In genomic region chr2:190360965-190361364, GRCh38 we compare ENCODE assay signal across 18 cellular contexts. TPM values are rescaled to one million over a fixed set of nuclear protein-coding genes. Genes with fewer than 3 reads are reported as not detected.
DNase-seq lines count a peak whose midpoint lies in the region; ATAC-seq and TF ChIP-seq lines count a peak whose summit lies in the region.
"Had no signal": no experiment of that assay in that cellular context is flagged by ENCODE, and none has a peak within 500 bp of the region (broad histone marks: within the 10 kb centered on the region; RNA-seq: fewer than 3 reads in every experiment).

No MANE protein-coding gene starts in this region.

- H3K9me3 Mint-ChIP-seq in natural killer cell (no peaks in the 10 kb centered on the region), immature natural killer cell (no peaks in the 10 kb centered on the region)
- H3K9me3 Mint-ChIP-seq in natural killer cell treated with Interleukin-12 subunit alpha and Interleukin-12 subunit beta and Interleukin-15 and Interleukin-18, amount 100 ng/mL, for 72 hours, result no peaks in the 10 kb centered on the region
- no peaks in the 10 kb centered on the region for H3K9me3 Mint-ChIP-seq in activated T-helper 1 cell treated with anti-CD3 and anti-CD28 coated beads, Interleukin-12 subunit alpha, Interleukin-12 subunit beta, Interleukin-2, Interleukin-4 antibody, amounts not matched to agents 30 ng/mL and 10 ng/mL and 1 ng/mL, durations not matched to agents 14 hours and 24 hours and 36 hours
- H3K9me3 Mint-ChIP-seq in stimulated activated memory B cell treated with anti-CD40 and anti-IgM and Interleukin-4, amounts not matched to agents 10 μg/mL and 1 μg/mL and 100 μg/mL, for 72 hours, result no peaks in the 10 kb centered on the region
- H3K9me3 Mint-ChIP-seq: HFFc6 had no signal

- H3K36me3 Mint-ChIP-seq in natural killer cell (no peaks in the 10 kb centered on the region), immature natural killer cell (peaks cover 6 to 11% (median 8%) of the 10 kb centered on the region in 3 donors)
- no peaks in the 10 kb centered on the region for H3K36me3 Mint-ChIP-seq in natural killer cell treated with Interleukin-12 subunit alpha and Interleukin-12 subunit beta and Interleukin-15 and Interleukin-18, amount 100 ng/mL, for 72 hours
- H3K36me3 Mint-ChIP-seq in activated T-helper 1 cell treated with anti-CD3 and anti-CD28 coated beads, Interleukin-12 subunit alpha, Interleukin-12 subunit beta, Interleukin-2, Interleukin-4 antibody, amounts not matched to agents 30 ng/mL and 10 ng/mL and 1 ng/mL, durations not matched to agents 14 hours and 24 hours and 36 hours (ENCODE audit: low read depth), result peaks cover 4% of the 10 kb centered on the region
- H3K36me3 Mint-ChIP-seq in stimulated activated memory B cell treated with anti-CD40 and anti-IgM and Interleukin-4, amounts not matched to agents 10 μg/mL and 1 μg/mL and 100 μg/mL, for 72 hours, result no peaks in the 10 kb centered on the region

- no peak for DNase-seq in natural killer cell
- no peak for DNase-seq in natural killer cell treated with Interleukin-12 subunit alpha and Interleukin-12 subunit beta and Interleukin-15 and Interleukin-18, amount 100 ng/mL, for 72 hours (ENCODE audit: low spot score)
- no peak for DNase-seq in activated T-helper 1 cell treated with anti-CD3 and anti-CD28 coated beads, Interleukin-12 subunit alpha, Interleukin-12 subunit beta, Interleukin-2, Interleukin-4 antibody, amounts not matched to agents 30 ng/mL and 10 ng/mL and 1 ng/mL, durations not matched to agents 14 hours and 24 hours and 36 hours (ENCODE audit: low spot score)
- DNase-seq in immature natural killer cell, result no peak
- no peak for DNase-seq in stimulated activated CD4-positive, alpha-beta T cell treated with anti-CD3 and anti-CD28 coated beads, Interleukin-15, amount 100 ng/mL, for 24 hours
- DNase-seq in DMS153 treated with DMSO at 0.1 percent for 48 hours (lab: John Stamatoyannopoulos, UW; ENCODE audit: unreplicated experiment), result no peak
- DNase-seq: DMS79 treated with DMSO at 0.1 percent for 48 hours, H7, HFFc6, KG1, MV-4-11, NCI-H1417, NCI-H187 treated with DMSO at 0.1 percent for 48 hours, NCI-H226, NCI-H524 treated with DMSO at 0.1 percent for 48 hours, SHP77 treated with DMSO at 0.1 percent for 48 hours had no signal

- no peaks in the 10 kb centered on the region for H3K27me3 Mint-ChIP-seq in natural killer cell (ENCODE audit: low read depth in 2 of 2)
- no peaks in the 10 kb centered on the region for H3K27me3 Mint-ChIP-seq in natural killer cell treated with Interleukin-12 subunit alpha and Interleukin-12 subunit beta and Interleukin-15 and Interleukin-18, amount 100 ng/mL, for 72 hours
- no peaks in the 10 kb centered on the region for H3K27me3 Mint-ChIP-seq in activated T-helper 1 cell treated with anti-CD3 and anti-CD28 coated beads, Interleukin-12 subunit alpha, Interleukin-12 subunit beta, Interleukin-2, Interleukin-4 antibody, amounts not matched to agents 30 ng/mL and 10 ng/mL and 1 ng/mL, durations not matched to agents 14 hours and 24 hours and 36 hours (ENCODE audit: insufficient read depth)
- peaks cover 0 to 4% (median 2%) of the 10 kb centered on the region in 3 donors for H3K27me3 Mint-ChIP-seq in immature natural killer cell (ENCODE audit: low read depth in 3 of 3)
- no peaks in the 10 kb centered on the region for H3K27me3 Mint-ChIP-seq in stimulated activated memory B cell treated with anti-CD40 and anti-IgM and Interleukin-4, amounts not matched to agents 10 μg/mL and 1 μg/mL and 100 μg/mL, for 72 hours

- ATAC-seq in natural killer cell, result no peak
- no peak for ATAC-seq in natural killer cell treated with Interleukin-12 subunit alpha and Interleukin-12 subunit beta and Interleukin-15 and Interleukin-18, amount 100 ng/mL, for 72 hours
- no peak for ATAC-seq in stimulated activated memory B cell treated with anti-CD40 and anti-IgM and Interleukin-4, amounts not matched to agents 10 μg/mL and 1 μg/mL and 100 μg/mL, for 72 hours
- ATAC-seq: HepG2 had no signal

- no peak for TF ChIP-seq CTCF in natural killer cell (IDR thresholded peaks at IDR 0.05)

- intact Hi-C loops in natural killer cell (cut with micrococcal nuclease), result loop anchor here (2.0 kb wide), 1 partner anchor 16 kb away; no protein-coding TSS in a partner anchor
- intact Hi-C loops in activated T-helper 1 cell treated with anti-CD3 and anti-CD28 coated beads, Interleukin-12 subunit alpha, Interleukin-12 subunit beta, Interleukin-2, Interleukin-4 antibody, amounts not matched to agents 30 ng/mL and 10 ng/mL and 1 ng/mL, durations not matched to agents 14 hours and 24 hours and 36 hours (cut with micrococcal nuclease), result loop anchor here (1.0 to 5.0 kb wide), 2 partner anchors 18 to 44 kb away; partner anchors contain the start of genes HIBCH and INPP1

- peaks cover 24 to 28% of the 10 kb centered on the region in 2 donors for H3K4me1 Mint-ChIP-seq in natural killer cell
- peaks cover 9 to 19% of the 10 kb centered on the region in 2 donors for H3K4me1 Mint-ChIP-seq in natural killer cell treated with Interleukin-12 subunit alpha and Interleukin-12 subunit beta and Interleukin-15 and Interleukin-18, amount 100 ng/mL, for 72 hours (ENCODE audit: low read depth in 2 of 2)
- H3K4me1 Mint-ChIP-seq in activated T-helper 1 cell treated with anti-CD3 and anti-CD28 coated beads, Interleukin-12 subunit alpha, Interleukin-12 subunit beta, Interleukin-2, Interleukin-4 antibody, amounts not matched to agents 30 ng/mL and 10 ng/mL and 1 ng/mL, durations not matched to agents 14 hours and 24 hours and 36 hours (ENCODE audit: low read depth), result peaks cover 30% of the 10 kb centered on the region
- peaks cover 25 to 33% of the 10 kb centered on the region in 2 donors for H3K4me1 Mint-ChIP-seq in immature natural killer cell
- peaks cover 7% of the 10 kb centered on the region for H3K4me1 Mint-ChIP-seq in stimulated activated memory B cell treated with anti-CD40 and anti-IgM and Interleukin-4, amounts not matched to agents 10 μg/mL and 1 μg/mL and 100 μg/mL, for 72 hours

- peak overlapping the region; percentile 98 for H3K4me3 Mint-ChIP-seq in natural killer cell
- no peak overlapping the region for H3K4me3 Mint-ChIP-seq in natural killer cell treated with Interleukin-12 subunit alpha and Interleukin-12 subunit beta and Interleukin-15 and Interleukin-18, amount 100 ng/mL, for 72 hours
- peak overlapping the region; percentile 81 for H3K4me3 Mint-ChIP-seq in activated T-helper 1 cell treated with anti-CD3 and anti-CD28 coated beads, Interleukin-12 subunit alpha, Interleukin-12 subunit beta, Interleukin-2, Interleukin-4 antibody, amounts not matched to agents 30 ng/mL and 10 ng/mL and 1 ng/mL, durations not matched to agents 14 hours and 24 hours and 36 hours
- H3K4me3 Mint-ChIP-seq in immature natural killer cell, result peak overlapping the region in 4 of 5 donors; percentile 88 to 97 (median 94)
- H3K4me3 Mint-ChIP-seq in stimulated activated memory B cell treated with anti-CD40 and anti-IgM and Interleukin-4, amounts not matched to agents 10 μg/mL and 1 μg/mL and 100 μg/mL, for 72 hours, result no peak overlapping the region

- H3K27ac Mint-ChIP-seq in natural killer cell (peak overlapping the region; percentile 95 to 99), immature natural killer cell (peak overlapping the region in 1 of 6 donors; percentile 91)
- peak overlapping the region in 1 of 2 donors; percentile 96 for H3K27ac Mint-ChIP-seq in natural killer cell treated with Interleukin-12 subunit alpha and Interleukin-12 subunit beta and Interleukin-15 and Interleukin-18, amount 100 ng/mL, for 72 hours
- H3K27ac Mint-ChIP-seq in activated T-helper 1 cell treated with anti-CD3 and anti-CD28 coated beads, Interleukin-12 subunit alpha, Interleukin-12 subunit beta, Interleukin-2, Interleukin-4 antibody, amounts not matched to agents 30 ng/mL and 10 ng/mL and 1 ng/mL, durations not matched to agents 14 hours and 24 hours and 36 hours, result no peak overlapping the region
- no peak overlapping the region for H3K27ac Mint-ChIP-seq in stimulated activated memory B cell treated with anti-CD40 and anti-IgM and Interleukin-4, amounts not matched to agents 10 μg/mL and 1 μg/mL and 100 μg/mL, for 72 hours
- H3K27ac Mint-ChIP-seq: HFFc6 had no signal

RNA-seq across cellular contexts. Expression of gene INPP1, which starts 17.6 kb away (rescaled TPM):
- total RNA-seq in natural killer cell, result 10 to 100 TPM in 1 of 3 donors, 1 to 10 TPM in 2; 9.5 to 16.7 (median 9.6) TPM
- 10 to 100 TPM; 13.5 to 19.4 TPM for total RNA-seq in natural killer cell treated with Interleukin-12 subunit alpha and Interleukin-12 subunit beta and Interleukin-15 and Interleukin-18, amount 100 ng/mL, for 72 hours
- 7.7 and 9.8 TPM in 2 replicates for total RNA-seq in activated T-helper 1 cell treated with anti-CD3 and anti-CD28 coated beads, Interleukin-12 subunit alpha, Interleukin-12 subunit beta, Interleukin-2, Interleukin-4 antibody, amounts not matched to agents 30 ng/mL and 10 ng/mL and 1 ng/mL, durations not matched to agents 14 hours and 24 hours and 36 hours
- polyA plus RNA-seq in immature natural killer cell, result 10 to 100 TPM in 2 of 3 donors, 1 to 10 TPM in 1; 7.6 to 19.3 (median 13.4) TPM

RNA-seq across cellular contexts. Expression of gene HIBCH, which starts 41.3 kb away (rescaled TPM):
- 10 to 100 TPM; 19.3 to 31.4 (median 21.6) TPM for total RNA-seq in natural killer cell
- 10 to 100 TPM; 19.8 to 68.4 TPM for total RNA-seq in natural killer cell treated with Interleukin-12 subunit alpha and Interleukin-12 subunit beta and Interleukin-15 and Interleukin-18, amount 100 ng/mL, for 72 hours
- 24.6 and 27.1 TPM in 2 replicates for total RNA-seq in activated T-helper 1 cell treated with anti-CD3 and anti-CD28 coated beads, Interleukin-12 subunit alpha, Interleukin-12 subunit beta, Interleukin-2, Interleukin-4 antibody, amounts not matched to agents 30 ng/mL and 10 ng/mL and 1 ng/mL, durations not matched to agents 14 hours and 24 hours and 36 hours
- 10 to 100 TPM; 15.2 to 26.8 (median 21.4) TPM for polyA plus RNA-seq in immature natural killer cell

RNA-seq across cellular contexts. Expression of gene MFSD6, which starts 47.2 kb away (rescaled TPM):
- 10 to 100 TPM; 36.7 to 50.5 (median 48.0) TPM for total RNA-seq in natural killer cell
- total RNA-seq in natural killer cell treated with Interleukin-12 subunit alpha and Interleukin-12 subunit beta and Interleukin-15 and Interleukin-18, amount 100 ng/mL, for 72 hours, result 10 to 100 TPM; 44.9 to 48.1 TPM
- 45.8 and 46.8 TPM in 2 replicates for total RNA-seq in activated T-helper 1 cell treated with anti-CD3 and anti-CD28 coated beads, Interleukin-12 subunit alpha, Interleukin-12 subunit beta, Interleukin-2, Interleukin-4 antibody, amounts not matched to agents 30 ng/mL and 10 ng/mL and 1 ng/mL, durations not matched to agents 14 hours and 24 hours and 36 hours
- 10 to 100 TPM in 1 of 3 donors, 1 to 10 TPM in 2; 7.3 to 35.1 (median 8.5) TPM for polyA plus RNA-seq in immature natural killer cell

Comparison
In these comparisons a context has a peak if more than half of its experiments do, and no peak if none do; other contexts are left out.
1. H3K4me3 Mint-ChIP-seq: peak in natural killer cell (single experiment), activated T-helper 1 cell treated with anti-CD3 and anti-CD28 coated beads, Interleukin-12 subunit alpha, Interleukin-12 subunit beta, Interleukin-2, Interleukin-4 antibody, amounts not matched to agents 30 ng/mL and 10 ng/mL and 1 ng/mL, durations not matched to agents 14 hours and 24 hours and 36 hours (single experiment) and immature natural killer cell (4 of 5); none in natural killer cell treated with Interleukin-12 subunit alpha and Interleukin-12 subunit beta and Interleukin-15 and Interleukin-18, amount 100 ng/mL, for 72 hours (single experiment) and stimulated activated memory B cell treated with anti-CD40 and anti-IgM and Interleukin-4, amounts not matched to agents 10 μg/mL and 1 μg/mL and 100 μg/mL, for 72 hours (single experiment).
2. H3K27ac Mint-ChIP-seq: peak in natural killer cell (2 of 2); none in activated T-helper 1 cell treated with anti-CD3 and anti-CD28 coated beads, Interleukin-12 subunit alpha, Interleukin-12 subunit beta, Interleukin-2, Interleukin-4 antibody, amounts not matched to agents 30 ng/mL and 10 ng/mL and 1 ng/mL, durations not matched to agents 14 hours and 24 hours and 36 hours (single experiment) and stimulated activated memory B cell treated with anti-CD40 and anti-IgM and Interleukin-4, amounts not matched to agents 10 μg/mL and 1 μg/mL and 100 μg/mL, for 72 hours (single experiment).